19 cellular contexts compared by ENCODE assay signal in the genomic region with DNA sequence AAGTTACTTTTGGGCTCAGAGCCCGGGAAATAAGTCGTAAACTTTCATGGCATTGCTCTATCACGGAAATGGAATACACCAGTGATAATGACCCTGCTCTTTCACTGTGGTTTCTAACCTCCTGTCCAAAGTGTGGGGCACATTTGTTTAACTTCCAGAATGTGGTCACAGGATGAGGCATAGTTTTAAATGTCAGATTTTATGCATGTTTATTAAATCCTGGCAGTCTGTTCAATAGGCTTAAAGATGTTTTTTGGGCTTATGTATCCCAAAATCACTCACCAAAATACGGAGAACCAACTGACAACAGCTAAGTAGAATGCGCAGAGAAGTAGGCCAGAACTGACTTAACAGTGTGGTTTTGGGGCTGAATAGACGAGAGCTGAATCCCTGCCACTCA. TPM values are rescaled to one million over a fixed set of nuclear protein-coding genes. Genes with fewer than 3 reads are reported as not detected.
DNase-seq lines count a peak whose midpoint lies in the region; ATAC-seq and TF ChIP-seq lines count a peak whose summit lies in the region.
"Had no signal": no experiment of that assay in that cellular context is flagged by ENCODE, and none has a peak within 500 bp of the region (broad histone marks: within the 10 kb centered on the region; RNA-seq: fewer than 3 reads in every experiment).

No MANE protein-coding gene starts in this region.

- H3K9me2 ChIP-seq in GM23338 (ENCODE audit: insufficient read depth), result 0 out of 2 replicates have a peak, but pooled peaks cover 4% of the 10 kb centered on the region

- no peaks in the 10 kb centered on the region for H3F3A ChIP-seq in GM23338 (replicated peaks; ENCODE audit: low read depth)

- TF ChIP-seq CTCF in gastrocnemius medialis (IDR thresholded peaks at IDR 0.05 in 4 of 5, conservative IDR thresholded peaks at IDR 0.05 in 1 of 5) (no peak), gastroesophageal sphincter (IDR thresholded peaks at IDR 0.05) (no peak), GM23338 (conservative IDR thresholded peaks at IDR 0.05; ENCODE audit: low read depth in 2 of 2) (no peak)

- peaks cover 84% of the 10 kb centered on the region for H3K4me1 Mint-ChIP-seq in T-helper 1 cell treated with Interleukin-12 subunit alpha and Interleukin-12 subunit beta and Interleukin-4 antibody, amounts not matched to agents 30 μg/mL and 1 μg/mL, for 36 hours (ENCODE audit: low read depth)
- peaks cover 89% of the 10 kb centered on the region for H3K4me1 Mint-ChIP-seq in central memory CD8-positive, alpha-beta T cell
- no peaks in the 10 kb centered on the region for H3K4me1 Mint-ChIP-seq in GM23338

- WGBS in gastroesophageal sphincter (ENCODE audit: low coverage in 1 of 2), 2 donors, result 60 to 78% methylated on average over 5 to 6 of the region's 6 CpGs

- DNase-seq in T-helper 1 cell (no peak), LHCN-M2 (ENCODE audit: low read depth) (peak; percentile 47), gastrocnemius medialis (no peak), GM23338 (ENCODE audit: low spot score) (no peak)
- no peak for DNase-seq in central memory CD8-positive, alpha-beta T cell (ENCODE audit: low spot score in 2 of 2)
- DNase-seq in stimulated activated CD4-positive, alpha-beta T cell treated with anti-CD3 and anti-CD28 coated beads, Interleukin-12 subunit alpha, Interleukin-12 subunit beta, amount 100 ng/mL, for 4 hours, result no peak
- DNase-seq: DMS153, mesendoderm, NCI-H1694, NCI-H748 treated with DMSO at 0.1 percent for 48 hours, nucleus accumbens, RPMI8226 had no signal

- no peak for TF ChIP-seq POLR2A in gastrocnemius medialis (IDR thresholded peaks at IDR 0.05)
- TF ChIP-seq POLR2A in gastroesophageal sphincter (IDR thresholded peaks at IDR 0.05), result no peak

- H3K4me1 ChIP-seq in gastrocnemius medialis, result peaks cover 5 to 12% of the 10 kb centered on the region in 2 donors
- H3K4me1 ChIP-seq in gastroesophageal sphincter, result peaks cover 0 to 31% (median 0%) of the 10 kb centered on the region in 3 donors
- H3K4me1 ChIP-seq in GM23338 (ENCODE audit: insufficient read depth), result no peaks in the 10 kb centered on the region
- H3K4me1 ChIP-seq: suprapubic skin had no signal

- no peaks in the 10 kb centered on the region for H3K9me3 ChIP-seq in gastrocnemius medialis
- H3K9me3 ChIP-seq in gastroesophageal sphincter, result no peaks in the 10 kb centered on the region
- H3K9me3 ChIP-seq: suprapubic skin had no signal

- peak overlapping the region; percentile 67 for H3K27ac Mint-ChIP-seq in T-helper 1 cell treated with Interleukin-12 subunit alpha and Interleukin-12 subunit beta and Interleukin-4 antibody, amounts not matched to agents 30 μg/mL and 1 μg/mL, for 36 hours
- no peak overlapping the region for H3K27ac Mint-ChIP-seq in central memory CD8-positive, alpha-beta T cell (ENCODE audit: low read depth)
- H3K27ac Mint-ChIP-seq in GM23338, result no peak overlapping the region

- no peak for TF ChIP-seq EP300 in gastroesophageal sphincter (IDR thresholded peaks at IDR 0.05)

- H3K4me3 ChIP-seq in gastrocnemius medialis (no peak overlapping the region), gastroesophageal sphincter (no peak overlapping the region), GM23338 (no peak overlapping the region)
- H3K4me3 ChIP-seq: skin epidermis, suprapubic skin had no signal

- in situ Hi-C loops in gastrocnemius medialis (cut with MboI; ENCODE audit: low sequenced_read_pairs in 4 of 4), result loop anchor here in 1 of 4 donors (25.0 kb wide), 1 partner anchor 414 kb away; a partner anchor contains a TSS

- peaks cover 0 to 78% of the 10 kb centered on the region in 2 donors for H3K36me3 ChIP-seq in gastrocnemius medialis
- peaks cover 0 to 94% of the 10 kb centered on the region in 2 donors for H3K36me3 ChIP-seq in gastroesophageal sphincter
- peaks cover 26% of the 10 kb centered on the region for H3K36me3 ChIP-seq in GM23338 (ENCODE audit: insufficient read depth)

- H3K27me3 ChIP-seq in gastrocnemius medialis, result no peaks in the 10 kb centered on the region
- no peaks in the 10 kb centered on the region for H3K27me3 ChIP-seq in gastroesophageal sphincter
- H3K27me3 ChIP-seq in GM23338 (ENCODE audit: insufficient read depth), result no peaks in the 10 kb centered on the region
- H3K27me3 ChIP-seq: suprapubic skin had no signal

- peaks cover 93% of the 10 kb centered on the region for H3K36me3 Mint-ChIP-seq in T-helper 1 cell treated with Interleukin-12 subunit alpha and Interleukin-12 subunit beta and Interleukin-4 antibody, amounts not matched to agents 30 μg/mL and 1 μg/mL, for 36 hours (ENCODE audit: low read depth)
- H3K36me3 Mint-ChIP-seq in central memory CD8-positive, alpha-beta T cell (ENCODE audit: insufficient read depth), result peaks cover 33% of the 10 kb centered on the region
- peaks cover 67% of the 10 kb centered on the region for H3K36me3 Mint-ChIP-seq in GM23338 (ENCODE audit: low read depth)

- H3K4me2 ChIP-seq in GM23338, result no peak overlapping the region
- H3K4me2 ChIP-seq: KMS-11 had no signal

- H3K4me3 Mint-ChIP-seq in T-helper 1 cell treated with Interleukin-12 subunit alpha and Interleukin-12 subunit beta and Interleukin-4 antibody, amounts not matched to agents 30 μg/mL and 1 μg/mL, for 36 hours, result peak overlapping the region; percentile 26
- H3K4me3 Mint-ChIP-seq in central memory CD8-positive, alpha-beta T cell, result peak overlapping the region; percentile 34
- H3K4me3 Mint-ChIP-seq in GM23338, result no peak overlapping the region

- peak overlapping the region; percentile 18 to 100 (median 46) for H3K27ac ChIP-seq in gastrocnemius medialis
- peak overlapping the region in 2 of 4 donors; percentile 3 to 69 for H3K27ac ChIP-seq in gastroesophageal sphincter
- H3K27ac ChIP-seq in GM23338 (ENCODE audit: low read depth), result no peak overlapping the region
- H3K27ac ChIP-seq: 22Rv1, KMS-11, suprapubic skin had no signal

- peaks cover 1% of the 10 kb centered on the region; the same call in 1 of the 2 replicates for H4K20me1 ChIP-seq in GM23338 (replicated peaks; ENCODE audit: insufficient read depth)

- no peaks in the 10 kb centered on the region for H3K79me2 ChIP-seq in GM23338 (replicated peaks; ENCODE audit: insufficient read depth)

- H3K27me3 Mint-ChIP-seq in T-helper 1 cell treated with Interleukin-12 subunit alpha and Interleukin-12 subunit beta and Interleukin-4 antibody, amounts not matched to agents 30 μg/mL and 1 μg/mL, for 36 hours (ENCODE audit: low read depth), result no peaks in the 10 kb centered on the region
- H3K27me3 Mint-ChIP-seq in central memory CD8-positive, alpha-beta T cell, result no peaks in the 10 kb centered on the region
- H3K27me3 Mint-ChIP-seq in GM23338 (ENCODE audit: insufficient read depth, low read depth, poor library complexity), result peaks cover 6% of the 10 kb centered on the region

- H3K9me3 Mint-ChIP-seq in T-helper 1 cell treated with Interleukin-12 subunit alpha and Interleukin-12 subunit beta and Interleukin-4 antibody, amounts not matched to agents 30 μg/mL and 1 μg/mL, for 36 hours, result no peaks in the 10 kb centered on the region
- H3K9me3 Mint-ChIP-seq in central memory CD8-positive, alpha-beta T cell, result no peaks in the 10 kb centered on the region
- no peaks in the 10 kb centered on the region for H3K9me3 Mint-ChIP-seq in GM23338

- ATAC-seq in central memory CD8-positive, alpha-beta T cell (replicated peaks; ENCODE audit: extremely low read depth, poor library complexity, severe bottlenecking), result no peak
- no peak for ATAC-seq in gastrocnemius medialis
- no peak for ATAC-seq in gastroesophageal sphincter
- no peak for ATAC-seq in GM23338
- ATAC-seq: esophagus mucosa had no signal

- intact Hi-C loops in gastrocnemius medialis (cut with DNase I; ENCODE audit: low total_unique reads), result no loop called here

- H2AFZ ChIP-seq in GM23338, result no peak overlapping the region

TF ChIP-seq in GM23338, 12 proteins besides CTCF, POLR2A, EP300 and RAD21:
- no peak for TF ChIP-seq NANOG (IDR thresholded peaks at IDR 0.05; ENCODE audit: borderline replicate concordance)
- TF ChIP-seq, protein P1, sequence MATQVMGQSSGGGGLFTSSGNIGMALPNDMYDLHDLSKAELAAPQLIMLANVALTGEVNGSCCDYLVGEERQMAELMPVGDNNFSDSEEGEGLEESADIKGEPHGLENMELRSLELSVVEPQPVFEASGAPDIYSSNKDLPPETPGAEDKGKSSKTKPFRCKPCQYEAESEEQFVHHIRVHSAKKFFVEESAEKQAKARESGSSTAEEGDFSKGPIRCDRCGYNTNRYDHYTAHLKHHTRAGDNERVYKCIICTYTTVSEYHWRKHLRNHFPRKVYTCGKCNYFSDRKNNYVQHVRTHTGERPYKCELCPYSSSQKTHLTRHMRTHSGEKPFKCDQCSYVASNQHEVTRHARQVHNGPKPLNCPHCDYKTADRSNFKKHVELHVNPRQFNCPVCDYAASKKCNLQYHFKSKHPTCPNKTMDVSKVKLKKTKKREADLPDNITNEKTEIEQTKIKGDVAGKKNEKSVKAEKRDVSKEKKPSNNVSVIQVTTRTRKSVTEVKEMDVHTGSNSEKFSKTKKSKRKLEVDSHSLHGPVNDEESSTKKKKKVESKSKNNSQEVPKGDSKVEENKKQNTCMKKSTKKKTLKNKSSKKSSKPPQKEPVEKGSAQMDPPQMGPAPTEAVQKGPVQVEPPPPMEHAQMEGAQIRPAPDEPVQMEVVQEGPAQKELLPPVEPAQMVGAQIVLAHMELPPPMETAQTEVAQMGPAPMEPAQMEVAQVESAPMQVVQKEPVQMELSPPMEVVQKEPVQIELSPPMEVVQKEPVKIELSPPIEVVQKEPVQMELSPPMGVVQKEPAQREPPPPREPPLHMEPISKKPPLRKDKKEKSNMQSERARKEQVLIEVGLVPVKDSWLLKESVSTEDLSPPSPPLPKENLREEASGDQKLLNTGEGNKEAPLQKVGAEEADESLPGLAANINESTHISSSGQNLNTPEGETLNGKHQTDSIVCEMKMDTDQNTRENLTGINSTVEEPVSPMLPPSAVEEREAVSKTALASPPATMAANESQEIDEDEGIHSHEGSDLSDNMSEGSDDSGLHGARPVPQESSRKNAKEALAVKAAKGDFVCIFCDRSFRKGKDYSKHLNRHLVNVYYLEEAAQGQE (IDR thresholded peaks at IDR 0.05; ENCODE audit: unreplicated experiment), result no peak
- TF ChIP-seq POLR2AphosphoS5 (IDR thresholded peaks at IDR 0.05; ENCODE audit: low read depth), result no peak

RNA-seq across cellular contexts. Expression of a gene that starts 5.1 kb away (rescaled TPM):
- total RNA-seq in LHCN-M2 (2014; rRNA removed) (not detected in 2 replicates), gastrocnemius medialis (under 1 TPM in 2 of 4 donors, not detected in 2; 0.29 to 0.51 TPM), gastroesophageal sphincter (1 to 10 TPM in 1 of 4 donors, under 1 TPM in 2, not detected in 1; 0.54 to 3.5 (median 0.87) TPM)
- 0.22 TPM for polyA plus RNA-seq in LHCN-M2 (2012)
- total RNA-seq in GM23338 (2014; rRNA removed; shearing (Covaris generic)), result not detected in 2 replicates
- polyA plus RNA-seq in GM23338 (2016; fragmentation: Nextera tagmentation; extraction: Ambion mirVana), result 0.10 and 0.24 TPM in 2 replicates

RNA-seq across cellular contexts. Expression of a gene that starts 47.2 kb away (rescaled TPM):
- total RNA-seq in LHCN-M2 (2014; rRNA removed) (5.7 and 10.8 TPM in 2 replicates), gastrocnemius medialis (10 to 100 TPM; 47.4 to 99.8 (median 84.2) TPM), gastroesophageal sphincter (100 to 1,000 TPM in 2 of 4 donors, 10 to 100 TPM in 2; 66.8 to 144 (median 97.3) TPM)
- polyA plus RNA-seq in LHCN-M2 (2012), result 8.6 TPM
- total RNA-seq in GM23338 (2014; rRNA removed; shearing (Covaris generic)), result 17.2 and 19.1 TPM in 2 replicates
- polyA plus RNA-seq in GM23338 (2016; fragmentation: Nextera tagmentation; extraction: Ambion mirVana), result 3.8 and 4.5 TPM in 2 replicates
